In genomic region chr11:103716363-103716762, GRCh38 we compare ENCODE assay signal across 25 cellular contexts.
"Had no signal": no experiment of that assay in that cellular context is flagged by ENCODE, and none has a peak within 500 bp of the region (broad histone marks: within the 10 kb centered on the region; RNA-seq: fewer than 3 reads in every experiment).

No MANE protein-coding gene starts in this region.

- DNase-seq: immature natural killer cell; left ventricle myocardium inferior; midbrain; mucosa of descending colon; naive thymus-derived CD4-positive, alpha-beta T cell; nucleus accumbens; retina; right cardiac atrium; stimulated activated CD4-positive, alpha-beta T cell treated with anti-CD3 and anti-CD28 coated beads, Interleukin-12 subunit alpha, Interleukin-12 subunit beta, amount 100 ng/mL, for 4 hours; stimulated activated CD4-positive, alpha-beta T cell treated with anti-CD3 and anti-CD28 coated beads, Interleukin-15, amount 100 ng/mL, for 24 hours; stimulated activated CD4-positive, alpha-beta T cell treated with anti-CD3 and anti-CD28 coated beads, Interleukin-2, amount 100 ng/mL, for 24 hours; stimulated activated CD4-positive, alpha-beta T cell treated with anti-CD3 and anti-CD28 coated beads, Interleukin-4, amount 100 ng/mL, for 1 hour; stimulated activated naive B cell treated with anti-CD40 and anti-IgM and Interleukin-4, amounts not matched to agents 10 μg/mL and 1 μg/mL and 100 μg/mL, for 72 hours; stimulated activated naive CD8-positive, alpha-beta T cell treated with anti-CD3 and anti-CD28 coated beads, Interleukin-15, Interleukin-2, amounts not matched to agents 100 U/mL and 50 U/mL, for 24 hours; stomach; tibial artery; uterus had no signal

- H3K36me3 Mint-ChIP-seq: naive thymus-derived CD4-positive, alpha-beta T cell; natural killer cell treated with Interleukin-12 subunit alpha and Interleukin-12 subunit beta and Interleukin-15 and Interleukin-18, amount 100 ng/mL, for 72 hours; stimulated activated naive B cell treated with anti-CD40 and anti-IgM and Interleukin-4, amounts not matched to agents 10 μg/mL and 1 μg/mL and 100 μg/mL, for 72 hours had no signal

- ATAC-seq: mucosa of descending colon; naive thymus-derived CD4-positive, alpha-beta T cell; natural killer cell treated with Interleukin-12 subunit alpha and Interleukin-12 subunit beta and Interleukin-15 and Interleukin-18, amount 100 ng/mL, for 72 hours; pancreas; right cardiac atrium; sciatic nerve; stimulated activated naive B cell treated with anti-CD40 and anti-IgM and Interleukin-4, amounts not matched to agents 10 μg/mL and 1 μg/mL and 100 μg/mL, for 72 hours; stimulated activated naive CD8-positive, alpha-beta T cell treated with anti-CD3 and anti-CD28 coated beads, Interleukin-15, Interleukin-2, amounts not matched to agents 100 U/mL and 50 U/mL, for 24 hours had no signal

- H3K4me1 ChIP-seq: left ventricle myocardium inferior, pancreas, prostate gland, stomach, tibial artery, uterus had no signal

- H3K27ac ChIP-seq: left ventricle myocardium inferior, pancreas, prostate gland, skin epidermis, stomach, thoracic aorta, tibial artery, uterus had no signal

- H3K9me3 ChIP-seq: left ventricle myocardium inferior, mucosa of descending colon, pancreas, prostate gland, stomach, thoracic aorta, tibial artery, uterus had no signal

- H3K27me3 ChIP-seq: pancreas, stomach, tibial artery, uterus had no signal

- H3K36me3 ChIP-seq: left ventricle myocardium inferior, pancreas, prostate gland, stomach, thoracic aorta, tibial artery, uterus had no signal

- H3K4me3 ChIP-seq: left ventricle myocardium inferior, lung, mucosa of descending colon, pancreas, prostate gland, skin epidermis, stomach, thoracic aorta, tibial artery, uterus had no signal

- H3K27me3 Mint-ChIP-seq: type B pancreatic cell had no signal

- H3K4me3 Mint-ChIP-seq: immature natural killer cell; naive thymus-derived CD4-positive, alpha-beta T cell; natural killer cell treated with Interleukin-12 subunit alpha and Interleukin-12 subunit beta and Interleukin-15 and Interleukin-18, amount 100 ng/mL, for 72 hours; stimulated activated naive B cell treated with anti-CD40 and anti-IgM and Interleukin-4, amounts not matched to agents 10 μg/mL and 1 μg/mL and 100 μg/mL, for 72 hours; type B pancreatic cell had no signal

- H3K9me3 Mint-ChIP-seq: immature natural killer cell; stimulated activated naive B cell treated with anti-CD40 and anti-IgM and Interleukin-4, amounts not matched to agents 10 μg/mL and 1 μg/mL and 100 μg/mL, for 72 hours had no signal

- H3K4me1 Mint-ChIP-seq: stimulated activated naive B cell treated with anti-CD40 and anti-IgM and Interleukin-4, amounts not matched to agents 10 μg/mL and 1 μg/mL and 100 μg/mL, for 72 hours had no signal

- H3K27ac Mint-ChIP-seq: immature natural killer cell; naive thymus-derived CD4-positive, alpha-beta T cell; natural killer cell treated with Interleukin-12 subunit alpha and Interleukin-12 subunit beta and Interleukin-15 and Interleukin-18, amount 100 ng/mL, for 72 hours; stimulated activated naive B cell treated with anti-CD40 and anti-IgM and Interleukin-4, amounts not matched to agents 10 μg/mL and 1 μg/mL and 100 μg/mL, for 72 hours; type B pancreatic cell had no signal
